Comparison of ENCODE assay signal across 29 cellular contexts in genomic region chr10:97006364-97006763, GRCh38.
"Had no signal": no experiment of that assay in that cellular context is flagged by ENCODE, and none has a peak within 500 bp of the region (broad histone marks: within the 10 kb centered on the region; RNA-seq: fewer than 3 reads in every experiment).

No MANE protein-coding gene starts in this region.

- H3K9me3 ChIP-seq: colonic mucosa had no signal

- DNase-seq: activated B cell treated with CpG ODN at 0.5 μM for 24 hours; activated CD4-positive, alpha-beta T cell treated with anti-CD3 and anti-CD28 coated beads for 48 hours; activated CD4-positive, alpha-beta T cell treated with anti-CD3 and anti-CD28 coated beads, Interleukin-2, amount 50 U/mL, for 1 hour; activated CD4-positive, alpha-beta T cell treated with anti-CD3 and anti-CD28 coated beads, Interleukin-2, amount 50 U/mL, for 48 hours; activated CD8-positive, alpha-beta T cell treated with anti-CD3 and anti-CD28 coated beads for 36 hours; activated gamma-delta T cell; activated naive CD4-positive, alpha-beta T cell; activated naive CD4-positive, alpha-beta T cell treated with anti-CD3 and anti-CD28 coated beads, Interleukin-2, amount 10 ng/mL, durations not matched to agents 7 days and 5 days; activated naive CD8-positive, alpha-beta T cell treated with anti-CD3 and anti-CD28 coated beads, Interleukin-2, amount 10 ng/mL, durations not matched to agents 7 days and 5 days; activated T-cell treated with anti-CD3 and anti-CD28 coated beads, Interleukin-2, amount 50 U/mL, for 1 hour; activated T-cell treated with anti-CD3 and anti-CD28 coated beads, Interleukin-2, amount 50 U/mL, for 48 hours; central memory CD4-positive, alpha-beta T cell; cerebellar nuclear complex; colonic mucosa; dorsolateral prefrontal cortex; effector memory CD4-positive, alpha-beta T cell; erythroblast; foreskin keratinocyte; T-helper 1 cell; T-helper 17 cell; T1000; WERI-Rb-1 had no signal

- ATAC-seq: activated CD4-positive, CD25-positive, alpha-beta regulatory T cell treated with anti-CD3 and anti-CD28 coated beads, Interleukin-2, amount 50 U/mL, for 24 hours; activated CD8-positive, alpha-beta T cell treated with anti-CD3 and anti-CD28 coated beads for 36 hours; activated naive CD4-positive, alpha-beta T cell treated with anti-CD3 and anti-CD28 coated beads, Interleukin-2, amount 50 U/mL, for 72 hours; foreskin keratinocyte; gastroesophageal sphincter; T-helper 17 cell had no signal

- H3K4me3 ChIP-seq: ascending aorta, breast epithelium, cardiac muscle cell, colonic mucosa, dorsolateral prefrontal cortex, esophagus muscularis mucosa, gastroesophageal sphincter had no signal

- H3K27ac ChIP-seq: ascending aorta, breast epithelium, cardiac muscle cell, colonic mucosa, dorsolateral prefrontal cortex, esophagus muscularis mucosa, foreskin keratinocyte, gastroesophageal sphincter, WERI-Rb-1 had no signal

- H3K36me3 ChIP-seq: ascending aorta, breast epithelium, cardiac muscle cell, colonic mucosa, esophagus muscularis mucosa, gastroesophageal sphincter, WERI-Rb-1 had no signal

- H3K4me1 ChIP-seq: ascending aorta, breast epithelium, colonic mucosa, esophagus muscularis mucosa, foreskin keratinocyte, gastroesophageal sphincter had no signal
